In genomic region chr17:15814003-15814402, GRCh38 we compare ENCODE assay signal across 4 cellular contexts.
DNase-seq lines count a peak whose midpoint lies in the region; ATAC-seq, FAIRE-seq and TF ChIP-seq lines count a peak whose summit lies in the region.
"Not testable (repeated sequence)": the region's sequence is repeated elsewhere in the genome, so short reads cannot be mapped to it uniquely, and the experiment has no call there.

No MANE protein-coding gene starts in this region.

- H3K27ac ChIP-seq in heart left ventricle = not testable (repeated sequence)

- FAIRE-seq in H54 (lab: Jason Lieb, UNC) = peak; percentile 64

- not testable (repeated sequence) for H3K9me3 ChIP-seq in heart left ventricle

- not testable (repeated sequence) for DNase-seq in H54 (ENCODE audit: insufficient read length, low spot score); Right ventricle myocardium superior; heart left ventricle; left ventricle myocardium superior

- not testable (repeated sequence) for H3K4me1 ChIP-seq in heart left ventricle

- intact Hi-C loops in Right ventricle myocardium superior (cut with DNase I); heart left ventricle (cut with DNase I); left ventricle myocardium superior (cut with micrococcal nuclease): not testable (repeated sequence)

- ATAC-seq in Right ventricle myocardium superior (ENCODE audit: poor library complexity) = peak; percentile 29
- ATAC-seq in heart left ventricle = peak in 3 of 4 donors; percentile 50 to 80 (median 58)
- ATAC-seq in left ventricle myocardium superior = peak; percentile 55

- H3K27me3 ChIP-seq in heart left ventricle = not testable (repeated sequence)

- not testable (repeated sequence) for TF ChIP-seq POLR2A in H54 (IDR thresholded peaks at IDR 0.05; ENCODE audit: low read depth, low read length); heart left ventricle (IDR thresholded peaks at IDR 0.05)

- not testable (repeated sequence) for H3K36me3 ChIP-seq in heart left ventricle

- not testable (repeated sequence) for H3K4me3 ChIP-seq in heart left ventricle

- 26 to 43% (median 33%) methylated on average over 3 of the region's 3 CpGs for WGBS in heart left ventricle, 4 donors

- not testable (repeated sequence) for TF ChIP-seq CTCF in heart left ventricle (IDR thresholded peaks at IDR 0.05)
